Comparison of ENCODE assay signal across 10 cellular contexts in genomic region chr4:150126201-150126879, GRCh38. TPM values are rescaled to one million over a fixed set of nuclear protein-coding genes. Genes with fewer than 3 reads are reported as not detected.
DNase-seq lines count a peak whose midpoint lies in the region; ATAC-seq and TF ChIP-seq lines count a peak whose summit lies in the region.
"Had no signal": no experiment of that assay in that cellular context is flagged by ENCODE, and none has a peak within 500 bp of the region (broad histone marks: within the 10 kb centered on the region; RNA-seq: fewer than 3 reads in every experiment).

No MANE protein-coding gene starts in this region.

- 70% methylated on average over 3 of the region's 3 CpGs for WGBS in mammary epithelial cell (ENCODE audit: low coverage, missing lambda C conversion rate)

- no peak overlapping the region for H2AFZ ChIP-seq in Karpas-422 (ENCODE audit: low read length)
- H2AFZ ChIP-seq in mammary epithelial cell (ENCODE audit: low read depth, low read length): no peak overlapping the region

- H3K79me2 ChIP-seq in Karpas-422 (ENCODE audit: low read length) (no peaks in the 10 kb centered on the region), mammary epithelial cell (ENCODE audit: insufficient read depth, low read length) (no peaks in the 10 kb centered on the region)

- intact Hi-C loops in Right ventricle myocardium inferior (cut with DNase I) (no loop called here), mammary epithelial cell (cut with micrococcal nuclease) (no loop called here), posterior cingulate gyrus (cut with DNase I) (no loop called here)

- no peaks in the 10 kb centered on the region for H3K27me3 ChIP-seq in right atrium auricular region
- H3K27me3 ChIP-seq in Karpas-422 (ENCODE audit: low read length): no peaks in the 10 kb centered on the region
- H3K27me3 ChIP-seq in mammary epithelial cell (ENCODE audit: insufficient read depth, low read length): no peaks in the 10 kb centered on the region

- dilution Hi-C loops in mammary epithelial cell (cut with HindIII; ENCODE audit: low sequenced_read_pairs): no loop called here

- H3K9me2 ChIP-seq in Karpas-422 (replicated peaks; ENCODE audit: insufficient read depth, low read length): no peaks in the 10 kb centered on the region

- H3K36me3 ChIP-seq in right atrium auricular region: no peaks in the 10 kb centered on the region
- H3K36me3 ChIP-seq in Karpas-422 (ENCODE audit: insufficient read depth, low read length): no peaks in the 10 kb centered on the region
- no peaks in the 10 kb centered on the region for H3K36me3 ChIP-seq in mammary epithelial cell (ENCODE audit: insufficient read depth, low read length)

- H3K9me3 ChIP-seq in right atrium auricular region (peaks cover 0 to 8% of the 10 kb centered on the region in 2 donors), Karpas-422 (ENCODE audit: low read length) (no peaks in the 10 kb centered on the region), mammary epithelial cell (replicated peaks; ENCODE audit: insufficient read depth, low read length) (no peaks in the 10 kb centered on the region)

- peaks cover 0 to 4% of the 10 kb centered on the region in 2 donors for H3K9me3 Mint-ChIP-seq in activated naive CD4-positive, alpha-beta T cell treated with anti-CD3 and anti-CD28 coated beads, Interleukin-2, amount 50 U/mL, for 72 hours
- H3K9me3 Mint-ChIP-seq: activated T-cell treated with anti-CD3 and anti-CD28 coated beads, Interleukin-2, amount 50 U/mL, for 24 hours had no signal

- H3K4me2 ChIP-seq in Karpas-422 (ENCODE audit: low read depth, low read length, poor library complexity, severe bottlenecking): peak overlapping the region; percentile 9
- H3K4me2 ChIP-seq in mammary epithelial cell (ENCODE audit: insufficient read depth, low read depth, low read length): peak overlapping the region; percentile 22

- BruUV-seq in mammary epithelial cell (replicated peaks; lab: Mats Ljungman, UMichigan): no TSS peak

- H3K36me3 Mint-ChIP-seq in activated naive CD4-positive, alpha-beta T cell treated with anti-CD3 and anti-CD28 coated beads, Interleukin-2, amount 50 U/mL, for 72 hours: no peaks in the 10 kb centered on the region

- DNase-seq in Right ventricle myocardium inferior (ENCODE audit: missing footprints) (no peak), right atrium auricular region (ENCODE audit: low spot score) (no peak), Karpas-422 (peak; percentile 67), mammary epithelial cell (no peak), posterior cingulate gyrus (no peak), NCI-H1092 treated with DMSO at 0.1 percent for 48 hours (lab: John Stamatoyannopoulos, UW) (no peak)
- no peak for DNase-seq in stimulated activated CD4-positive, alpha-beta T cell treated with anti-CD3 and anti-CD28 coated beads, Interleukin-15, amount 100 ng/mL, for 24 hours
- DNase-seq in activated naive CD4-positive, alpha-beta T cell treated with anti-CD3 and anti-CD28 coated beads, Interleukin-2, amount 50 U/mL, for 72 hours (ENCODE audit: low spot score in 2 of 2): no peak
- DNase-seq: activated T-cell treated with anti-CD3 and anti-CD28 coated beads, Interleukin-2, amount 50 U/mL, for 24 hours had no signal

- H3K27ac ChIP-seq in right atrium auricular region (peak overlapping the region in 1 of 2 donors; percentile 8), Karpas-422 (ENCODE audit: low read length) (no peak overlapping the region), mammary epithelial cell (ENCODE audit: insufficient read depth, low read depth, low read length) (no peak overlapping the region)

- in situ Hi-C loops in mammary epithelial cell (cut with MboI; ENCODE audit: low sequenced_read_pairs in 2 of 2): no loop called here

- H3K4me3 ChIP-seq in right atrium auricular region (no peak overlapping the region), Karpas-422 (ENCODE audit: low read length) (no peak overlapping the region), mammary epithelial cell (replicated peaks in 1 of 3; ENCODE audit: insufficient read depth in 1 of 3, low read depth in 2 of 3, low read length in 3 of 3) (no peak overlapping the region)
- H3K4me3 ChIP-seq: mucosa of descending colon had no signal

- TF ChIP-seq CTCF in right atrium auricular region (IDR thresholded peaks at IDR 0.05) (no peak), mammary epithelial cell (conservative IDR thresholded peaks at IDR 0.05 in 1 of 2, IDR thresholded peaks at IDR 0.05 in 1 of 2; ENCODE audit: extremely low read depth in 1 of 2, insufficient read depth in 1 of 2, low read depth in 1 of 2, low read length in 2 of 2) (no peak)

- no peaks in the 10 kb centered on the region for H4K20me1 ChIP-seq in Karpas-422 (ENCODE audit: insufficient read depth, low read depth, low read length)
- no peaks in the 10 kb centered on the region for H4K20me1 ChIP-seq in mammary epithelial cell (ENCODE audit: insufficient read depth, low read length)

- CTCF ChIA-PET in mammary epithelial cell (lab: Charles Lee; ENCODE audit: low non-redundant PET): no interaction called here

- ATAC-seq in Right ventricle myocardium inferior: peak; percentile 23
- no peak for ATAC-seq in activated naive CD4-positive, alpha-beta T cell treated with anti-CD3 and anti-CD28 coated beads, Interleukin-2, amount 50 U/mL, for 72 hours
- ATAC-seq: mucosa of descending colon had no signal

- no peak overlapping the region for H3K27ac Mint-ChIP-seq in activated naive CD4-positive, alpha-beta T cell treated with anti-CD3 and anti-CD28 coated beads, Interleukin-2, amount 50 U/mL, for 72 hours
- H3K27ac Mint-ChIP-seq: activated T-cell treated with anti-CD3 and anti-CD28 coated beads, Interleukin-2, amount 50 U/mL, for 24 hours had no signal

- H3K9ac ChIP-seq in Karpas-422 (ENCODE audit: low read length) (no peak overlapping the region), mammary epithelial cell (ENCODE audit: insufficient read depth, low read length) (no peak overlapping the region)

- H3K4me1 ChIP-seq in right atrium auricular region (peaks cover 0 to 18% of the 10 kb centered on the region in 2 donors), Karpas-422 (ENCODE audit: low read length) (peaks cover 13% of the 10 kb centered on the region), mammary epithelial cell (ENCODE audit: insufficient read depth, low read length) (peaks cover 15% of the 10 kb centered on the region)

RNA-seq across cellular contexts. Expression of gene DCLK2, which starts 48.1 kb away (rescaled TPM):
- 19.9 TPM for total RNA-seq in Right ventricle myocardium inferior
- total RNA-seq in right atrium auricular region: 10 to 100 TPM; 10.1 to 12.1 TPM
- not detected in 2 replicates for total RNA-seq in Karpas-422 (2014; rRNA removed; shearing (Covaris generic); ENCODE audit: low replicate concordance)
- total RNA-seq in mammary epithelial cell: under 1 TPM in 1 of 2 donors, not detected in 1; 0.67 TPM
- polyA plus RNA-seq in mammary epithelial cell: 0.02 TPM
- not detected for polyA minus RNA-seq in mammary epithelial cell
- not detected for total RNA-seq in activated naive CD4-positive, alpha-beta T cell treated with anti-CD3 and anti-CD28 coated beads, Interleukin-2, amount 50 U/mL, for 72 hours

Comparison
In these comparisons a context has a peak if more than half of its experiments do, and no peak if none do; other contexts are left out.
1. RNA of gene DCLK2, which starts 48.1 kb away (total RNA-seq): 19.9 TPM in Right ventricle myocardium inferior (single experiment) and 10.1 to 12.1 TPM in right atrium auricular region; 0.67 TPM in mammary epithelial cell, not detected in Karpas-422 and not detected in activated naive CD4-positive, alpha-beta T cell treated with anti-CD3 and anti-CD28 coated beads, Interleukin-2, amount 50 U/mL, for 72 hours; every median in the first group is over 4 times any median in the second.